Comparison of ENCODE assay signal across 8 cellular contexts in genomic region chr11:67629386-67630229, GRCh38. TPM values are rescaled to one million over a fixed set of nuclear protein-coding genes. Genes with fewer than 3 reads are reported as not detected.
DNase-seq lines count a peak whose midpoint lies in the region; ATAC-seq and TF ChIP-seq lines count a peak whose summit lies in the region.

NUDT8 (minus strand) TSS chr11:67629937; CDS start chr11:67629911, 26 bp downstream.

- H3K9me3 ChIP-seq in BE2C: no peaks in the 10 kb centered on the region
- no peaks in the 10 kb centered on the region for H3K9me3 ChIP-seq in endocrine pancreas (ENCODE audit: control insufficient read depth, low read length)
- no peaks in the 10 kb centered on the region for H3K9me3 ChIP-seq in mesodermal cell (ENCODE audit: control insufficient read depth, low read length)

- ATAC-seq in GM19023 (IDR thresholded peaks at IDR 0.05; ENCODE audit: unreplicated experiment) (peak; percentile 44), HG03196 (IDR thresholded peaks at IDR 0.05; ENCODE audit: unreplicated experiment) (peak; percentile 48)

- no peaks in the 10 kb centered on the region for H3K4me1 ChIP-seq in BE2C
- H3K4me1 ChIP-seq in endocrine pancreas (ENCODE audit: control insufficient read depth, insufficient read depth, low read length): no peaks in the 10 kb centered on the region
- peaks cover 6% of the 10 kb centered on the region for H3K4me1 ChIP-seq in mesodermal cell (ENCODE audit: control insufficient read depth, insufficient read depth, low read length, poor library complexity, severe bottlenecking)

- DNase-seq in BE2C (peak; percentile 81), NCI-H748 treated with DMSO at 0.1 percent for 48 hours (lab: John Stamatoyannopoulos, UW) (peak; percentile 59)
- peak; percentile 74 for DNase-seq in activated CD8-positive, alpha-beta memory T cell treated with anti-CD3 and anti-CD28 coated beads for 4 hours (ENCODE audit: low read depth in 2 of 2)
- DNase-seq in stimulated activated CD8-positive, alpha-beta memory T cell treated with anti-CD3 and anti-CD28 coated beads, Interleukin-15, amount 100 ng/mL, for 24 hours (ENCODE audit: low read depth): peak; percentile 75

- H3K4me3 ChIP-seq in BE2C (ENCODE audit: low read depth, low read length): peak within 1 kb of the TSS; percentile 70
- no peak within 1 kb of the TSS for H3K4me3 ChIP-seq in endocrine pancreas (ENCODE audit: control insufficient read depth, insufficient read depth, low read length)
- peak within 1 kb of the TSS; percentile 54 for H3K4me3 ChIP-seq in mesodermal cell (ENCODE audit: extremely low read depth, insufficient read depth, low read length, poor library complexity, severe bottlenecking)

- H3K27me3 ChIP-seq in BE2C (no peaks in the 10 kb centered on the region), endocrine pancreas (ENCODE audit: control insufficient read depth, insufficient read depth, low read length) (no peaks in the 10 kb centered on the region)

- 0 to 1% methylated on average over 48 to 70 of the region's 102 CpGs for WGBS in mesodermal cell (ENCODE audit: insufficient coverage in 2 of 2), 2 experiments

- H3K36me3 ChIP-seq in BE2C (no peaks in the 10 kb centered on the region), endocrine pancreas (ENCODE audit: control insufficient read depth, insufficient read depth, low read length) (no peaks in the 10 kb centered on the region), mesodermal cell (ENCODE audit: control insufficient read depth, insufficient read depth, low read length) (no peaks in the 10 kb centered on the region)

- H3K27ac ChIP-seq in mesodermal cell (ENCODE audit: low read depth, low read length, severe bottlenecking): peak within 1 kb of the TSS; percentile 79

- peak within 1 kb of the TSS; percentile 79 for H3K9ac ChIP-seq in endocrine pancreas (ENCODE audit: control insufficient read depth, insufficient read depth, low read length)

- TF ChIP-seq CTCF in BE2C (IDR thresholded peaks at IDR 0.05; ENCODE audit: low read depth, low read length): peak; percentile 74

RNA-seq across cellular contexts. Expression of gene NUDT8, which starts in this region (rescaled TPM):
- 1.2 TPM for polyA plus RNA-seq in BE2C (2012; ENCODE audit: insufficient read depth, insufficient read length, low read depth)
- polyA plus RNA-seq in mesodermal cell (2013, experiment 1 of 2): 17.3 TPM
- polyA plus RNA-seq in mesodermal cell (2013, experiment 2 of 2): 10.6 TPM
